In the genomic region with DNA sequence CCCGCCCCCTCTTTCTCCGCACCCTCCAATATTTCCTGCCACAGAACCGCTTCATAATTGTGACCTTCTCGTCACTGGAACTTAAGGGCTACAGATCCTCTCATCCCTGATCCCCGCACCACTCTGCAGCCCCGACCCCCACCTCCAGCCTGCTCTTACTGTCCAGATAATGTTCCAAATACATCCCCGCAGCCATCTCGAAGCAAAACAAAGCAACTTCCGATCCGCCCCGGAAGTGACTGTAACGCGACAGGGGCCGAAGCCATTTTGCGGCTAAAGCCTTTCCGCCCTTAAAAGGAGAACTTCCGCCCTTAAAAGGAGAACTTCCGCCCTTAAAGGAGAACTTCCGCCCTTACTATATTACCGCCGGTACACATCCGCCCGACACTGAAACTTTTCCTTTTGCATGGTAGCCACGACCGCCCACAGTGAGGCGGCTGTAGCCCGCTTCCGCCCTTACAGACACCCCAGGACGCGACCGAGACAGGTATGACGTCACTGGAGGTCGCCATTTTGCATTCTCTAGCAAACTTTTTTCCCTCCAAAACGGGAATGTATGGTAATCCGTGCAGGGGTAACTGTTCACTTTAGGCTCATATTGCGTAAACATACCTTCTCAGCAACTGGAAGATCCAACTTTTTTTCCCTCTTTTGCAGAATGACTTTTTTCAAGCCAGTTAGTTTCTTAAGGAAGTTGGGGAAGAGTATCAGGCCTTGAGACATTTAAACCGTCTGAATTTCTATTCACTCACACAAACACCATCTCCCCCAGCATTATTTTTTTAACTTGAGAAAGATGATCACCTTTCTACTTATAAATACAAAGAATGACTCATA, we compare ENCODE assay signal across 1 cellular context.
TF ChIP-seq lines count a peak whose summit lies in the region.

A gene (minus strand): TSS at position 214 of the 837 bp plus-strand sequence. CDS start 18 bp downstream, at position 196.

TF ChIP-seq in GM23338, 12 proteins besides CTCF, POLR2A, EP300 and RAD21 (continued from another document):
- TF ChIP-seq, protein P1, sequence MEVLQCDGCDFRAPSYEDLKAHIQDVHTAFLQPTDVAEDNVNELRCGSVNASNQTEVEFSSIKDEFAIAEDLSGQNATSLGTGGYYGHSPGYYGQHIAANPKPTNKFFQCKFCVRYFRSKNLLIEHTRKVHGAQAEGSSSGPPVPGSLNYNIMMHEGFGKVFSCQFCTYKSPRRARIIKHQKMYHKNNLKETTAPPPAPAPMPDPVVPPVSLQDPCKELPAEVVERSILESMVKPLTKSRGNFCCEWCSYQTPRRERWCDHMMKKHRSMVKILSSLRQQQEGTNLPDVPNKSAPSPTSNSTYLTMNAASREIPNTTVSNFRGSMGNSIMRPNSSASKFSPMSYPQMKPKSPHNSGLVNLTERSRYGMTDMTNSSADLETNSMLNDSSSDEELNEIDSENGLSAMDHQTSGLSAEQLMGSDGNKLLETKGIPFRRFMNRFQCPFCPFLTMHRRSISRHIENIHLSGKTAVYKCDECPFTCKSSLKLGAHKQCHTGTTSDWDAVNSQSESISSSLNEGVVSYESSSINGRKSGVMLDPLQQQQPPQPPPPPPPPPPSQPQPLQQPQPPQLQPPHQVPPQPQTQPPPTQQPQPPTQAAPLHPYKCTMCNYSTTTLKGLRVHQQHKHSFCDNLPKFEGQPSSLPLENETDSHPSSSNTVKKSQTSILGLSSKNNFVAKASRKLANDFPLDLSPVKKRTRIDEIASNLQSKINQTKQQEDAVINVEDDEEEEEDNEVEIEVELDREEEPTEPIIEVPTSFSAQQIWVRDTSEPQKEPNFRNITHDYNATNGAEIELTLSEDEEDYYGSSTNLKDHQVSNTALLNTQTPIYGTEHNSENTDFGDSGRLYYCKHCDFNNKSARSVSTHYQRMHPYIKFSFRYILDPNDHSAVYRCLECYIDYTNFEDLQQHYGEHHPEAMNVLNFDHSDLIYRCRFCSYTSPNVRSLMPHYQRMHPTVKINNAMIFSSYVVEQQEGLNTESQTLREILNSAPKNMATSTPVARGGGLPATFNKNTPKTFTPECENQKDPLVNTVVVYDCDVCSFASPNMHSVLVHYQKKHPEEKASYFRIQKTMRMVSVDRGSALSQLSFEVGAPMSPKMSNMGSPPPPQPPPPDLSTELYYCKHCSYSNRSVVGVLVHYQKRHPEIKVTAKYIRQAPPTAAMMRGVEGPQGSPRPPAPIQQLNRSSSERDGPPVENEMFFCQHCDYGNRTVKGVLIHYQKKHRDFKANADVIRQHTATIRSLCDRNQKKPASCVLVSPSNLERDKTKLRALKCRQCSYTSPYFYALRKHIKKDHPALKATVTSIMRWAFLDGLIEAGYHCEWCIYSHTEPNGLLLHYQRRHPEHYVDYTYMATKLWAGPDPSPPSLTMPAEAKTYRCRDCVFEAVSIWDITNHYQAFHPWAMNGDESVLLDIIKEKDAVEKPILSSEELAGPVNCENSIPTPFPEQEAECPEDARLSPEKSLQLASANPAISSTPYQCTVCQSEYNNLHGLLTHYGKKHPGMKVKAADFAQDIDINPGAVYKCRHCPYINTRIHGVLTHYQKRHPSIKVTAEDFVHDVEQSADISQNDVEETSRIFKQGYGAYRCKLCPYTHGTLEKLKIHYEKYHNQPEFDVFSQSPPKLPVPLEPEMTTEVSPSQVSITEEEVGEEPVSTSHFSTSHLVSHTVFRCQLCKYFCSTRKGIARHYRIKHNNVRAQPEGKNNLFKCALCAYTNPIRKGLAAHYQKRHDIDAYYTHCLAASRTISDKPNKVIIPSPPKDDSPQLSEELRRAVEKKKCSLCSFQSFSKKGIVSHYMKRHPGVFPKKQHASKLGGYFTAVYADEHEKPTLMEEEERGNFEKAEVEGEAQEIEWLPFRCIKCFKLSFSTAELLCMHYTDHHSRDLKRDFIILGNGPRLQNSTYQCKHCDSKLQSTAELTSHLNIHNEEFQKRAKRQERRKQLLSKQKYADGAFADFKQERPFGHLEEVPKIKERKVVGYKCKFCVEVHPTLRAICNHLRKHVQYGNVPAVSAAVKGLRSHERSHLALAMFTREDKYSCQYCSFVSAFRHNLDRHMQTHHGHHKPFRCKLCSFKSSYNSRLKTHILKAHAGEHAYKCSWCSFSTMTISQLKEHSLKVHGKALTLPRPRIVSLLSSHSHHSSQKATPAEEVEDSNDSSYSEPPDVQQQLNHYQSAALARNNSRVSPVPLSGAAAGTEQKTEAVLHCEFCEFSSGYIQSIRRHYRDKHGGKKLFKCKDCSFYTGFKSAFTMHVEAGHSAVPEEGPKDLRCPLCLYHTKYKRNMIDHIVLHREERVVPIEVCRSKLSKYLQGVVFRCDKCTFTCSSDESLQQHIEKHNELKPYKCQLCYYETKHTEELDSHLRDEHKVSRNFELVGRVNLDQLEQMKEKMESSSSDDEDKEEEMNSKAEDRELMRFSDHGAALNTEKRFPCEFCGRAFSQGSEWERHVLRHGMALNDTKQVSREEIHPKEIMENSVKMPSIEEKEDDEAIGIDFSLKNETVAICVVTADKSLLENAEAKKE (CRISPR knock-in tag; IDR thresholded peaks at IDR 0.05): no peak
